ENCODE assay signal across 1 cellular context in the genomic region with DNA sequence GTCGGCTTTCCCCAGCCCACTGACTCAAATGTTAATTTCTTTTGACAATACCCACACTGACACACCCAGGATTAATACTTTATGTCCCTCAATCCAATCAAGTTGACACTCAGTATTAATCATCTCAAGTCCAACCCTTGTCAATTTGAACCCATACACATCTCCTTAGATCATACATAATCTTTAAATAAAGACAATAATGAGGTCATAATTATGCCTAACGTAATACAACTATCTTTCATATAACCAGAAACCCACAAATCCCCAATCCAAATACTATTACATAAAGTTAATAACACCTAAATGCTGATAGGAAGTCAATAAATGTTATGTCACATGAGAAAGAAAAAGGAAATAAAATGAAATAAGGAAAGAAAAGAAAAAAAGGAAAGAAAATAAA.
TF ChIP-seq lines count a peak whose summit lies in the region.

No MANE protein-coding gene starts in this region.

TF ChIP-seq in HepG2, 621 proteins besides CTCF, POLR2A, EP300 and RAD21 (continued from another document):
- TF ChIP-seq THRA (CRISPR knock-in tag; IDR thresholded peaks at IDR 0.05; ENCODE audit: borderline replicate concordance) (no peak), MIER2 (CRISPR knock-in tag; IDR thresholded peaks at IDR 0.05) (no peak), IRX3 (CRISPR knock-in tag; IDR thresholded peaks at IDR 0.05; ENCODE audit: borderline replicate concordance, low read depth) (no peak), ATF7 (IDR thresholded peaks at IDR 0.05) (peak; percentile 72), ATF7 (CRISPR knock-in tag; IDR thresholded peaks at IDR 0.05) (no peak), HMGXB4 (CRISPR knock-in tag; IDR thresholded peaks at IDR 0.05; ENCODE audit: borderline replicate concordance in 1 of 2, low read depth in 1 of 2) (no peak)
- TF ChIP-seq, protein P1, sequence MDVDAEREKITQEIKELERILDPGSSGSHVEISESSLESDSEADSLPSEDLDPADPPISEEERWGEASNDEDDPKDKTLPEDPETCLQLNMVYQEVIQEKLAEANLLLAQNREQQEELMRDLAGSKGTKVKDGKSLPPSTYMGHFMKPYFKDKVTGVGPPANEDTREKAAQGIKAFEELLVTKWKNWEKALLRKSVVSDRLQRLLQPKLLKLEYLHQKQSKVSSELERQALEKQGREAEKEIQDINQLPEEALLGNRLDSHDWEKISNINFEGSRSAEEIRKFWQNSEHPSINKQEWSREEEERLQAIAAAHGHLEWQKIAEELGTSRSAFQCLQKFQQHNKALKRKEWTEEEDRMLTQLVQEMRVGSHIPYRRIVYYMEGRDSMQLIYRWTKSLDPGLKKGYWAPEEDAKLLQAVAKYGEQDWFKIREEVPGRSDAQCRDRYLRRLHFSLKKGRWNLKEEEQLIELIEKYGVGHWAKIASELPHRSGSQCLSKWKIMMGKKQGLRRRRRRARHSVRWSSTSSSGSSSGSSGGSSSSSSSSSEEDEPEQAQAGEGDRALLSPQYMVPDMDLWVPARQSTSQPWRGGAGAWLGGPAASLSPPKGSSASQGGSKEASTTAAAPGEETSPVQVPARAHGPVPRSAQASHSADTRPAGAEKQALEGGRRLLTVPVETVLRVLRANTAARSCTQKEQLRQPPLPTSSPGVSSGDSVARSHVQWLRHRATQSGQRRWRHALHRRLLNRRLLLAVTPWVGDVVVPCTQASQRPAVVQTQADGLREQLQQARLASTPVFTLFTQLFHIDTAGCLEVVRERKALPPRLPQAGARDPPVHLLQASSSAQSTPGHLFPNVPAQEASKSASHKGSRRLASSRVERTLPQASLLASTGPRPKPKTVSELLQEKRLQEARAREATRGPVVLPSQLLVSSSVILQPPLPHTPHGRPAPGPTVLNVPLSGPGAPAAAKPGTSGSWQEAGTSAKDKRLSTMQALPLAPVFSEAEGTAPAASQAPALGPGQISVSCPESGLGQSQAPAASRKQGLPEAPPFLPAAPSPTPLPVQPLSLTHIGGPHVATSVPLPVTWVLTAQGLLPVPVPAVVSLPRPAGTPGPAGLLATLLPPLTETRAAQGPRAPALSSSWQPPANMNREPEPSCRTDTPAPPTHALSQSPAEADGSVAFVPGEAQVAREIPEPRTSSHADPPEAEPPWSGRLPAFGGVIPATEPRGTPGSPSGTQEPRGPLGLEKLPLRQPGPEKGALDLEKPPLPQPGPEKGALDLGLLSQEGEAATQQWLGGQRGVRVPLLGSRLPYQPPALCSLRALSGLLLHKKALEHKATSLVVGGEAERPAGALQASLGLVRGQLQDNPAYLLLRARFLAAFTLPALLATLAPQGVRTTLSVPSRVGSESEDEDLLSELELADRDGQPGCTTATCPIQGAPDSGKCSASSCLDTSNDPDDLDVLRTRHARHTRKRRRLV (CRISPR knock-in tag; IDR thresholded peaks at IDR 0.05), result no peak
TF ChIP-seq in HepG2: peak in this region for 1.
